Comparison of ENCODE assay signal across 8 cellular contexts in the genomic region with DNA sequence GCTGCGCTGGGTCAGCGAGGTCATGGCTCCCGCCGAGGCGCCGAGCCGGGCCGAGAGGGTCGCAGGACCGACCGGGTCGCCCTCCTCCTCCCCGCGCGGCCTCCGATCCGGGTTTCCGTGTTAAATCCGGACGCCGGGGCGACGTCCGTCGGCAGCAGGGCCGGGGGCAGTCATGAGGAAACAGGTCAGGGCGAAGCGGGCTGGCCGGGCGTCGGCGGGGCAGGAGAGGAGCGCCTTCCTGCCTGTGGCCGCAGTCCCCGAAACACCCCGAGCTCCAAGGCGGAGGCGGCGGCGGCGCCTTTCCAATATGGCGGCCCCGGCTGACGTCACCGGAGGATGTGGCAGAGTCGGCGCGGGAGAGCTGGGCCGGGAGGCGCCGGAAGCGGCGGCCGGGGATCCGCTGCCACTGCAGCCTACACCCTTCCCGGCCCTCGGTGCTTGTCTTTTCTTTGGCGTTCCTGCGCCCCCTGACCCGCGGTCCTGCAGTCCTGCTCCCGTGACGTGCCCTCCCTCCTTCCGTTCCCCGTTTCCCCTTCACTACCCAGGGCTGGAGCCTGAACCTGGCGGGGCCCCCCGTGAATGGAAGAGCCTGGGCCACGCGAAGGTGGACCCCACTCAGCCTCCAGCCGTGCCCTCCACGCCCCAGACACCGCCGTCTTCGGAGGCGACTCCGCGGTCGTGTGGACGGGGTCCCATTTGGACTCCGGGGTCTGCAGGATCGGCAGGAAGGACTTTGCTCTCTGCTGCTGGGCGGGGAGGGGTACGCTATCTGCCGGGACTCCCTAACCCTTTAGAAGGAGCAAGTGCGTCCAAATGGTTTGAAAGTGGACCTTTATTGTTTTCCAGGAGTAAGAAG. TPM values are rescaled to one million over a fixed set of nuclear protein-coding genes. Genes with fewer than 3 reads are reported as not detected.
DNase-seq lines count a peak whose midpoint lies in the region; ATAC-seq, FAIRE-seq and TF ChIP-seq lines count a peak whose summit lies in the region.

Gene GOLPH3, minus strand, starts transcription at position 309 of the 856 bp plus-strand sequence. Its CDS starts 285 bp downstream, at position 24.

- H3K27ac ChIP-seq in GM23248 (peak within 1 kb of the TSS; percentile 99), Karpas-422 (ENCODE audit: low read length) (peak within 1 kb of the TSS; percentile 82), esophagus squamous epithelium (peak within 1 kb of the TSS; percentile 97 to 100 (median 99))

- no peaks in the 10 kb centered on the region for H3K9me2 ChIP-seq in GM23248 (ENCODE audit: insufficient read depth)
- no peaks in the 10 kb centered on the region for H3K9me2 ChIP-seq in Karpas-422 (replicated peaks; ENCODE audit: insufficient read depth, low read length)

- peak; percentile 77 for DNase-seq in DMS79 treated with DMSO at 0.1 percent for 48 hours (lab: John Stamatoyannopoulos, UW)
- peak; percentile 98 for DNase-seq in GM23248
- DNase-seq in Karpas-422 = peak; percentile 96
- DNase-seq in RCC 7860 (ENCODE audit: low spot score) = peak; percentile 86
- peak; percentile 96 to 97 for DNase-seq in activated T-cell treated with anti-CD3 and anti-CD28 coated beads, Interleukin-2, amount 50 U/mL, for 72 hours
- peak; percentile 62 for DNase-seq in esophagus squamous epithelium (lab: John Stamatoyannopoulos, UW)
- peak; percentile 90 for DNase-seq in naive B cell
- peak; percentile 90 to 97 for DNase-seq in stimulated activated effector memory CD8-positive, alpha-beta T cell treated with anti-CD3 and anti-CD28 coated beads, Interleukin-12 subunit alpha, Interleukin-12 subunit beta, amount 100 ng/mL, for 72 hours (ENCODE audit: low spot score in 2 of 2)

- peak within 1 kb of the TSS; percentile 93 for H3K4me2 ChIP-seq in GM23248 (ENCODE audit: unreplicated experiment)
- peak within 1 kb of the TSS; percentile 74 for H3K4me2 ChIP-seq in Karpas-422 (ENCODE audit: low read depth, low read length, poor library complexity, severe bottlenecking)

- peaks cover 12% of the 10 kb centered on the region for H3K36me3 ChIP-seq in GM23248 (ENCODE audit: low read depth)
- H3K36me3 ChIP-seq in Karpas-422 (ENCODE audit: insufficient read depth, low read length) = peaks cover 24% of the 10 kb centered on the region
- peaks cover 0 to 25% (median 0%) of the 10 kb centered on the region in 3 donors for H3K36me3 ChIP-seq in esophagus squamous epithelium

- H3K4me3 ChIP-seq in GM23248 (peak within 1 kb of the TSS; percentile 96), Karpas-422 (ENCODE audit: low read length) (peak within 1 kb of the TSS; percentile 76), esophagus squamous epithelium (peak within 1 kb of the TSS; percentile 82 to 100 (median 92))

- H2AFZ ChIP-seq in GM23248 (peak within 1 kb of the TSS; percentile 75), Karpas-422 (ENCODE audit: low read length) (peak within 1 kb of the TSS; percentile 97)

- H3K9me3 ChIP-seq in GM23248 (ENCODE audit: low read depth) (no peaks in the 10 kb centered on the region), Karpas-422 (ENCODE audit: low read length) (no peaks in the 10 kb centered on the region), esophagus squamous epithelium (no peaks in the 10 kb centered on the region)

- peaks cover 11 to 20% of the 10 kb centered on the region in 2 donors for H3K36me3 Mint-ChIP-seq in activated T-cell treated with anti-CD3 and anti-CD28 coated beads, Interleukin-2, amount 50 U/mL, for 72 hours (ENCODE audit: insufficient read depth in 2 of 2)
- H3K36me3 Mint-ChIP-seq in naive B cell = no peaks in the 10 kb centered on the region
- H3K36me3 Mint-ChIP-seq in stimulated activated effector memory CD8-positive, alpha-beta T cell treated with anti-CD3 and anti-CD28 coated beads, Interleukin-12 subunit alpha, Interleukin-12 subunit beta, amount 100 ng/mL, for 72 hours = peaks cover 61% of the 10 kb centered on the region

- peak within 1 kb of the TSS; percentile 100 for H3K9ac ChIP-seq in GM23248
- peak within 1 kb of the TSS; percentile 96 for H3K9ac ChIP-seq in Karpas-422 (ENCODE audit: low read length)

- H3K4me1 ChIP-seq in GM23248 (ENCODE audit: insufficient read depth) (peaks cover 38% of the 10 kb centered on the region), Karpas-422 (ENCODE audit: low read length) (peaks cover 32% of the 10 kb centered on the region), esophagus squamous epithelium (peaks cover 8 to 49% (median 23%) of the 10 kb centered on the region in 3 donors)

- H3K4me1 Mint-ChIP-seq in activated T-cell treated with anti-CD3 and anti-CD28 coated beads, Interleukin-2, amount 50 U/mL, for 72 hours (ENCODE audit: low read depth) = peaks cover 38% of the 10 kb centered on the region
- H3K4me1 Mint-ChIP-seq in naive B cell = peaks cover 29 to 38% (median 38%) of the 10 kb centered on the region in 3 donors
- H3K4me1 Mint-ChIP-seq in stimulated activated effector memory CD8-positive, alpha-beta T cell treated with anti-CD3 and anti-CD28 coated beads, Interleukin-12 subunit alpha, Interleukin-12 subunit beta, amount 100 ng/mL, for 72 hours = peaks cover 42% of the 10 kb centered on the region

- H3K27me3 ChIP-seq in GM23248 (replicated peaks; ENCODE audit: insufficient read depth) (no peaks in the 10 kb centered on the region), Karpas-422 (ENCODE audit: low read length) (no peaks in the 10 kb centered on the region), esophagus squamous epithelium (no peaks in the 10 kb centered on the region)

- 1 to 2% methylated on average over 61 to 71 of the region's 85 CpGs for WGBS in GM23248 (ENCODE audit: low coverage in 1 of 2, low lambda C conversion rate in 2 of 2, missing lambda C conversion rate in 2 of 2), 2 experiments
- WGBS in esophagus squamous epithelium, 2 donors = 0% methylated on average over 2 to 8 of the region's 85 CpGs

- in situ Hi-C loops in GM23248 (cut with MboI) = no loop called here

- H3K9me3 Mint-ChIP-seq in activated T-cell treated with anti-CD3 and anti-CD28 coated beads, Interleukin-2, amount 50 U/mL, for 72 hours = peaks cover 0 to 2% of the 10 kb centered on the region in 2 donors
- peaks cover 0 to 2% (median 0%) of the 10 kb centered on the region in 7 donors for H3K9me3 Mint-ChIP-seq in naive B cell
- H3K9me3 Mint-ChIP-seq in stimulated activated effector memory CD8-positive, alpha-beta T cell treated with anti-CD3 and anti-CD28 coated beads, Interleukin-12 subunit alpha, Interleukin-12 subunit beta, amount 100 ng/mL, for 72 hours = no peaks in the 10 kb centered on the region

- H3K27me3 Mint-ChIP-seq in activated T-cell treated with anti-CD3 and anti-CD28 coated beads, Interleukin-2, amount 50 U/mL, for 72 hours (ENCODE audit: low read depth) = peaks cover 16% of the 10 kb centered on the region
- no peaks in the 10 kb centered on the region for H3K27me3 Mint-ChIP-seq in naive B cell

- TF ChIP-seq POLR2A in esophagus squamous epithelium (IDR thresholded peaks at IDR 0.05) = peak in 3 of 4 donors; percentile 72 to 98 (median 93)

- peak; percentile 89 to 91 for ATAC-seq in activated T-cell treated with anti-CD3 and anti-CD28 coated beads, Interleukin-2, amount 50 U/mL, for 72 hours (replicated peaks in 1 of 2)
- peak; percentile 92 to 93 for ATAC-seq in naive B cell (ENCODE audit: low read depth in 2 of 2)
- ATAC-seq in stimulated activated effector memory CD8-positive, alpha-beta T cell treated with anti-CD3 and anti-CD28 coated beads, Interleukin-12 subunit alpha, Interleukin-12 subunit beta, amount 100 ng/mL, for 72 hours = peak; percentile 90

- peak within 1 kb of the TSS; percentile 99 for H3K27ac Mint-ChIP-seq in activated T-cell treated with anti-CD3 and anti-CD28 coated beads, Interleukin-2, amount 50 U/mL, for 72 hours
- H3K27ac Mint-ChIP-seq in naive B cell = peak within 1 kb of the TSS; percentile 97 to 99 (median 98)
- H3K27ac Mint-ChIP-seq in stimulated activated effector memory CD8-positive, alpha-beta T cell treated with anti-CD3 and anti-CD28 coated beads, Interleukin-12 subunit alpha, Interleukin-12 subunit beta, amount 100 ng/mL, for 72 hours = peak within 1 kb of the TSS; percentile 98

- H4K20me1 ChIP-seq in GM23248 (ENCODE audit: insufficient read depth) = 0 out of 2 replicates have a peak, but pooled peaks cover 11% of the 10 kb centered on the region
- H4K20me1 ChIP-seq in Karpas-422 (ENCODE audit: insufficient read depth, low read depth, low read length) = 0 out of 2 replicates have a peak, but pooled peaks cover 6% of the 10 kb centered on the region

- H3F3A ChIP-seq in GM23248 (ENCODE audit: insufficient read depth) = peaks cover 52% of the 10 kb centered on the region

- FAIRE-seq in RCC 7860 (lab: Jason Lieb, UNC) = no peak

- TF ChIP-seq CTCF in esophagus squamous epithelium (IDR thresholded peaks at IDR 0.05) = peak in 4 of 6 experiments; percentile 10 to 29 (median 18)

- H3K4me3 Mint-ChIP-seq in activated T-cell treated with anti-CD3 and anti-CD28 coated beads, Interleukin-2, amount 50 U/mL, for 72 hours = peak within 1 kb of the TSS; percentile 99
- H3K4me3 Mint-ChIP-seq in naive B cell = peak within 1 kb of the TSS; percentile 93 to 100 (median 98)
- H3K4me3 Mint-ChIP-seq in stimulated activated effector memory CD8-positive, alpha-beta T cell treated with anti-CD3 and anti-CD28 coated beads, Interleukin-12 subunit alpha, Interleukin-12 subunit beta, amount 100 ng/mL, for 72 hours = peak within 1 kb of the TSS; percentile 93

- H3K79me2 ChIP-seq in GM23248 (ENCODE audit: insufficient read depth) = peaks cover 62% of the 10 kb centered on the region
- H3K79me2 ChIP-seq in Karpas-422 (ENCODE audit: low read length) = peaks cover 49% of the 10 kb centered on the region

- intact Hi-C loops in esophagus squamous epithelium (cut with DNase I) = no loop called here

RNA-seq across cellular contexts. Expression of gene GOLPH3, which starts in this region (rescaled TPM):
- total RNA-seq in GM23248 (2014; rRNA removed; shearing (Covaris generic)) = 102 and 103 TPM in 2 replicates
- polyA plus RNA-seq in GM23248 (2016; fragmentation: Nextera tagmentation; extraction: Ambion mirVana) (120 and 121 TPM in 2 replicates), naive B cell (ENCODE audit: low read depth in 6 of 6) (10 to 100 TPM; 61.7 to 80.4 (median 74.0) TPM)
- total RNA-seq in Karpas-422 (2014; rRNA removed; shearing (Covaris generic); ENCODE audit: low replicate concordance) = 54.4 and 78.1 TPM in 2 replicates
- 10 to 100 TPM; 72.3 to 73.2 TPM for total RNA-seq in activated T-cell treated with anti-CD3 and anti-CD28 coated beads, Interleukin-2, amount 50 U/mL, for 72 hours
- total RNA-seq in esophagus squamous epithelium = 10 to 100 TPM; 58.6 to 74.6 (median 63.0) TPM

Comparison
In these comparisons a context has a peak if more than half of its experiments do, and no peak if none do; other contexts are left out.
1. Peak in every context shown above with its lines: DNase-seq, ATAC-seq, H3K4me3 ChIP-seq and H3K27ac ChIP-seq.